25 cellular contexts compared by ENCODE assay signal in genomic region chr20:36175016-36175415, GRCh38. TPM values are rescaled to one million over a fixed set of nuclear protein-coding genes. Genes with fewer than 3 reads are reported as not detected.
DNase-seq lines count a peak whose midpoint lies in the region; ATAC-seq and TF ChIP-seq lines count a peak whose summit lies in the region.
"Had no signal": no experiment of that assay in that cellular context is flagged by ENCODE, and none has a peak within 500 bp of the region (broad histone marks: within the 10 kb centered on the region; RNA-seq: fewer than 3 reads in every experiment).

No MANE protein-coding gene starts in this region.

- H4K20me1 ChIP-seq in neural progenitor cell (ENCODE audit: low read depth), result peaks cover 23% of the 10 kb centered on the region

- CTCF ChIA-PET in activated CD8-positive, alpha-beta memory T cell treated with anti-CD3 and anti-CD28 coated beads, Interleukin-2, amount 10 ng/mL, durations not matched to agents 7 days and 5 days (lab: Charles Lee), result interaction anchor here (0.8 to 1.2 kb wide), 3 partner anchors 11 to 25 kb away, joined by 3 to 5 read pairs (median 3); no protein-coding TSS in a partner anchor

- peaks cover 24% of the 10 kb centered on the region for H3K4me1 ChIP-seq in neural progenitor cell
- no peaks in the 10 kb centered on the region for H3K4me1 ChIP-seq in sigmoid colon
- H3K4me1 ChIP-seq: body of pancreas, Peyer's patch, vagina had no signal

- no peaks in the 10 kb centered on the region for H3K79me2 ChIP-seq in neural progenitor cell (ENCODE audit: low read depth)

- no peak overlapping the region for H3K9ac ChIP-seq in neural progenitor cell

- no peak for TF ChIP-seq POLR2A in sigmoid colon (IDR thresholded peaks at IDR 0.05)

- H3K36me3 ChIP-seq in neural progenitor cell, result no peaks in the 10 kb centered on the region
- H3K36me3 ChIP-seq in sigmoid colon, result peaks cover 0 to 20% (median 4%) of the 10 kb centered on the region in 4 donors
- H3K36me3 ChIP-seq: WERI-Rb-1 had no signal

- H3K9me3 Mint-ChIP-seq in neural progenitor cell, result no peaks in the 10 kb centered on the region
- no peaks in the 10 kb centered on the region for H3K9me3 Mint-ChIP-seq in activated CD8-positive, alpha-beta memory T cell treated with anti-CD3 and anti-CD28 coated beads, Interleukin-2, amount 10 ng/mL, durations not matched to agents 7 days and 5 days (ENCODE audit: low read depth)
- H3K9me3 Mint-ChIP-seq: activated naive CD8-positive, alpha-beta T cell treated with anti-CD3 and anti-CD28 coated beads, Interleukin-2, amount 10 ng/mL, durations not matched to agents 7 days and 5 days; CD4-positive, alpha-beta memory T cell; natural killer cell treated with Interleukin-12 subunit alpha and Interleukin-12 subunit beta and Interleukin-15 and Interleukin-18, amount 100 ng/mL, for 72 hours had no signal

- peaks cover 64% of the 10 kb centered on the region for H3K4me1 Mint-ChIP-seq in neural progenitor cell
- peaks cover 2% of the 10 kb centered on the region for H3K4me1 Mint-ChIP-seq in activated CD8-positive, alpha-beta memory T cell treated with anti-CD3 and anti-CD28 coated beads, Interleukin-2, amount 10 ng/mL, durations not matched to agents 7 days and 5 days

- no peak overlapping the region for H3K4me2 ChIP-seq in neural progenitor cell

- H2AFZ ChIP-seq in neural progenitor cell (replicated peaks), result no peak overlapping the region

- TF ChIP-seq CTCF in neural progenitor cell (IDR thresholded peaks at IDR 0.05) (no peak), sigmoid colon (IDR thresholded peaks at IDR 0.05) (no peak)

- H3F3A ChIP-seq in neural progenitor cell (ENCODE audit: low read depth), result peaks cover 19% of the 10 kb centered on the region

- H3K27ac ChIP-seq in neural progenitor cell (no peak overlapping the region), sigmoid colon (no peak overlapping the region)
- H3K27ac ChIP-seq: body of pancreas, coronary artery, heart right ventricle, Peyer's patch, vagina, WERI-Rb-1 had no signal

- H3K36me3 Mint-ChIP-seq in neural progenitor cell, result peaks cover 8% of the 10 kb centered on the region
- no peaks in the 10 kb centered on the region for H3K36me3 Mint-ChIP-seq in activated CD8-positive, alpha-beta memory T cell treated with anti-CD3 and anti-CD28 coated beads, Interleukin-2, amount 10 ng/mL, durations not matched to agents 7 days and 5 days
- H3K36me3 Mint-ChIP-seq: activated naive CD8-positive, alpha-beta T cell treated with anti-CD3 and anti-CD28 coated beads, Interleukin-2, amount 10 ng/mL, durations not matched to agents 7 days and 5 days; CD4-positive, alpha-beta memory T cell; natural killer cell treated with Interleukin-12 subunit alpha and Interleukin-12 subunit beta and Interleukin-15 and Interleukin-18, amount 100 ng/mL, for 72 hours had no signal

- H3K9me3 ChIP-seq in neural progenitor cell (ENCODE audit: low read depth) (no peaks in the 10 kb centered on the region), sigmoid colon (no peaks in the 10 kb centered on the region)
- H3K9me3 ChIP-seq: body of pancreas, heart right ventricle, Peyer's patch, vagina had no signal

- DNase-seq in EH (ENCODE audit: low read depth), result peak; percentile 60
- peak; percentile 52 for DNase-seq in M059J (ENCODE audit: low read depth)
- peak; percentile 70 for DNase-seq in cerebellum (ENCODE audit: low spot score)
- DNase-seq in neural progenitor cell (ENCODE audit: low spot score), result no peak
- DNase-seq in sigmoid colon, result no peak
- no peak for DNase-seq in activated CD8-positive, alpha-beta memory T cell treated with anti-CD3 and anti-CD28 coated beads, Interleukin-2, amount 10 ng/mL, durations not matched to agents 7 days and 5 days
- no peak for DNase-seq in DMS53 (lab: John Stamatoyannopoulos, UW)
- DNase-seq: activated CD8-positive, alpha-beta memory T cell treated with anti-CD3 and anti-CD28 coated beads, Interleukin-2, amount 50 U/mL, for 48 hours; activated naive CD8-positive, alpha-beta T cell treated with anti-CD3 and anti-CD28 coated beads, Interleukin-2, amount 10 ng/mL, durations not matched to agents 7 days and 5 days; body of pancreas; CD4-positive, alpha-beta memory T cell; heart right ventricle; left ventricle myocardium superior; midbrain; NCI-H1105 treated with DMSO at 0.1 percent for 48 hours; NCI-H2107; NK-92 treated with Interleukin-12 subunit alpha and Interleukin-12 subunit beta, amount 100 ng/mL, for 24 hours; Peyer's patch; T-helper 2 cell had no signal

- ATAC-seq in GM18868 (IDR thresholded peaks at IDR 0.05; ENCODE audit: unreplicated experiment), result no peak
- no peak for ATAC-seq in activated CD8-positive, alpha-beta memory T cell treated with anti-CD3 and anti-CD28 coated beads, Interleukin-2, amount 10 ng/mL, durations not matched to agents 7 days and 5 days
- ATAC-seq: body of pancreas; heart right ventricle; left ventricle myocardium superior; natural killer cell treated with Interleukin-12 subunit alpha and Interleukin-12 subunit beta and Interleukin-15 and Interleukin-18, amount 100 ng/mL, for 72 hours; sciatic nerve had no signal

- no peak for TF ChIP-seq EP300 in sigmoid colon (IDR thresholded peaks at IDR 0.05)

- 90 to 94% methylated on average over 5 of the region's 5 CpGs for WGBS in sigmoid colon, 2 donors

- peaks cover 4% of the 10 kb centered on the region for H3K27me3 Mint-ChIP-seq in neural progenitor cell (ENCODE audit: insufficient read depth, low read depth)
- H3K27me3 Mint-ChIP-seq in activated CD8-positive, alpha-beta memory T cell treated with anti-CD3 and anti-CD28 coated beads, Interleukin-2, amount 10 ng/mL, durations not matched to agents 7 days and 5 days, result peaks cover 6% of the 10 kb centered on the region

- intact Hi-C loops in sigmoid colon (cut with DNase I), result no loop called here

- H3K27me3 ChIP-seq in neural progenitor cell (no peaks in the 10 kb centered on the region), sigmoid colon (no peaks in the 10 kb centered on the region)
- H3K27me3 ChIP-seq: body of pancreas, heart right ventricle, Peyer's patch, vagina had no signal

- H3K4me3 ChIP-seq in neural progenitor cell (no peak overlapping the region), sigmoid colon (no peak overlapping the region)
- H3K4me3 ChIP-seq: body of pancreas, coronary artery, heart right ventricle, Peyer's patch, vagina had no signal

- H3K27ac Mint-ChIP-seq in neural progenitor cell, result peak overlapping the region; percentile 40
- no peak overlapping the region for H3K27ac Mint-ChIP-seq in activated CD8-positive, alpha-beta memory T cell treated with anti-CD3 and anti-CD28 coated beads, Interleukin-2, amount 10 ng/mL, durations not matched to agents 7 days and 5 days
- H3K27ac Mint-ChIP-seq: activated naive CD8-positive, alpha-beta T cell treated with anti-CD3 and anti-CD28 coated beads, Interleukin-2, amount 10 ng/mL, durations not matched to agents 7 days and 5 days; CD4-positive, alpha-beta memory T cell; natural killer cell treated with Interleukin-12 subunit alpha and Interleukin-12 subunit beta and Interleukin-15 and Interleukin-18, amount 100 ng/mL, for 72 hours had no signal

- no peak overlapping the region for H3K4me3 Mint-ChIP-seq in neural progenitor cell
- H3K4me3 Mint-ChIP-seq in activated CD8-positive, alpha-beta memory T cell treated with anti-CD3 and anti-CD28 coated beads, Interleukin-2, amount 10 ng/mL, durations not matched to agents 7 days and 5 days, result no peak overlapping the region
- H3K4me3 Mint-ChIP-seq: activated naive CD8-positive, alpha-beta T cell treated with anti-CD3 and anti-CD28 coated beads, Interleukin-2, amount 10 ng/mL, durations not matched to agents 7 days and 5 days; CD4-positive, alpha-beta memory T cell; natural killer cell treated with Interleukin-12 subunit alpha and Interleukin-12 subunit beta and Interleukin-15 and Interleukin-18, amount 100 ng/mL, for 72 hours had no signal

RNA-seq across cellular contexts. Expression of gene EPB41L1, which starts 20.5 kb away (rescaled TPM):
- 20.1 and 34.9 TPM in 2 replicates for total RNA-seq in M059J (2014; rRNA removed; shearing (Covaris generic))
- 68.0 TPM for total RNA-seq in cerebellum
- total RNA-seq in neural progenitor cell (ENCODE audit: low replicate concordance), result 32.7 and 35.8 TPM in 2 replicates
- total RNA-seq in sigmoid colon, result 10 to 100 TPM; 19.3 to 61.8 (median 21.0) TPM
- polyA plus RNA-seq in sigmoid colon, result 10 to 100 TPM; 14.1 to 17.6 (median 16.8) TPM
- total RNA-seq in activated CD8-positive, alpha-beta memory T cell treated with anti-CD3 and anti-CD28 coated beads, Interleukin-2, amount 10 ng/mL, durations not matched to agents 7 days and 5 days, result under 1 TPM in 1 of 2 experiments, not detected in 1; 0.28 TPM
- polyA plus RNA-seq: CD4-positive, alpha-beta memory T cell had no signal

Comparison
In these comparisons a context has a peak if more than half of its experiments do, and no peak if none do; other contexts are left out.
1. DNase-seq: peak in EH (single experiment), M059J (single experiment) and cerebellum (single experiment); none in neural progenitor cell (single experiment), sigmoid colon (single experiment), activated CD8-positive, alpha-beta memory T cell treated with anti-CD3 and anti-CD28 coated beads, Interleukin-2, amount 10 ng/mL, durations not matched to agents 7 days and 5 days (single experiment) and DMS53 (single experiment).
2. RNA of gene EPB41L1, which starts 20.5 kb away (total RNA-seq): 68.0 TPM in cerebellum (single experiment), 32.7 to 35.8 TPM in neural progenitor cell, 19.3 to 61.8 TPM in sigmoid colon and 20.1 to 34.9 TPM in M059J; 0.28 TPM in activated CD8-positive, alpha-beta memory T cell treated with anti-CD3 and anti-CD28 coated beads, Interleukin-2, amount 10 ng/mL, durations not matched to agents 7 days and 5 days; every median in the first group is over 10 times any median in the second.